ENCODE assay signal across 10 cellular contexts in the genomic region with DNA sequence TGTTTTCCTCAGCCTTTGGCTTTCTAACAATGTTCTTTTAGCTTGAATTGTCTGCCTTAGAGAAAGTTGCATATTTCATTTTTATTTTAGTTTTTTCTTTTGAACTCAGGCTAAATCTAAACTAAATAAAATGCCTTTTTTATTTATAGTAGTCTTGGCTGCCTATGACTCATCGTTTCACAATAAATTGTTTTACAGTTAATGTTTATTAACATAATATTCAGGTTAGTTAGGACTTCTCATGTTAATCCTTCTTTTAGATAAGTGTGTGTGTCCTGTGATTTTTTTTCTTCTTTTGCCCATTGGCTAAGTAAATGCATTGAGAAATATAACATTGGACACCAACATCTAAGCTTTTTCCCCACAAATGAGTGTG. TPM values are rescaled to one million over a fixed set of nuclear protein-coding genes. Genes with fewer than 3 reads are reported as not detected.
A peak's percentile ranks its signal among the peaks of the same experiment; 100 is the strongest.
DNase-seq lines count a peak whose midpoint lies in the region; ATAC-seq, FAIRE-seq and TF ChIP-seq lines count a peak whose summit lies in the region.
"Had no signal": no experiment of that assay in that cellular context is flagged by ENCODE, and none has a peak within 500 bp of the region (broad histone marks: within the 10 kb centered on the region; RNA-seq: fewer than 3 reads in every experiment).

No MANE protein-coding gene starts in this region.

- H2BK120ac ChIP-seq in H1 (replicated peaks; ENCODE audit: low read depth, low read length), result no peak overlapping the region

- intact Hi-C loops in OCI-LY7 (cut with micrococcal nuclease; ENCODE audit: unreplicated experiment), result no loop called here
- intact Hi-C loops in pancreas (cut with DNase I), result no loop called here
- intact Hi-C loops in mucosa of descending colon (cut with DNase I, micrococcal nuclease), result no loop called here

- H2BK15ac ChIP-seq in H1 (ENCODE audit: low read length), result no peak overlapping the region

- no peaks in the 10 kb centered on the region for H3K79me1 ChIP-seq in H1 (ENCODE audit: low read depth, low read length)

- peak overlapping the region; percentile 88 for H3K4me2 ChIP-seq in OCI-LY7 (ENCODE audit: low read length)
- H3K4me2 ChIP-seq in H1 (ENCODE audit: insufficient read depth in 1 of 2, low read depth in 2 of 2, low read length in 2 of 2), result peak overlapping the region; percentile 71 to 72; a peak in 2 of 4 replicates

- POLR2A ChIA-PET in OCI-LY7 (lab: Charles Lee), result interaction anchor here (0.7 to 1.3 kb wide), 4 partner anchors 11 to 72 kb away, joined by 3 to 4 read pairs (median 4); no protein-coding TSS in a partner anchor
- POLR2A ChIA-PET in H1 (lab: Charles Lee; ENCODE audit: partially characterized antibody), result interaction anchor here (0.6 kb wide), 1 partner anchor 360 kb away, joined by 3 read pairs; no protein-coding TSS in a partner anchor

- peak; percentile 57 for FAIRE-seq in G401.6 (lab: Jason Lieb, UNC)
- FAIRE-seq in H1 (lab: Jason Lieb, UNC), result no peak
- peak; percentile 95 for FAIRE-seq in pancreas (lab: Jason Lieb, UNC)

- H3K27ac ChIP-seq in OCI-LY7 (ENCODE audit: low read depth, low read length, poor library complexity, severe bottlenecking), result peak overlapping the region; percentile 71
- H3K27ac ChIP-seq in H1 (ENCODE audit: low read depth, low read length), result no peak overlapping the region
- peak overlapping the region in 1 of 4 donors; percentile 84 for H3K27ac ChIP-seq in pancreas

- no peak overlapping the region for H2AK5ac ChIP-seq in H1 (ENCODE audit: low read depth, low read length)

- no peak for TF ChIP-seq EP300 in H1 (IDR thresholded peaks at IDR 0.05; ENCODE audit: borderline replicate concordance in 1 of 2, low read depth in 2 of 2, low read length in 2 of 2)

- H3K4me1 ChIP-seq in OCI-LY7 (ENCODE audit: insufficient read depth, low read length, poor library complexity, severe bottlenecking) (peaks cover 45% of the 10 kb centered on the region), H1 (replicated peaks in 1 of 4; ENCODE audit: control insufficient read depth in 3 of 4, insufficient read depth in 4 of 4, low read length in 3 of 4) (no peaks in the 10 kb centered on the region), pancreas (peaks cover 0 to 8% (median 0%) of the 10 kb centered on the region in 3 donors), mucosa of descending colon (ENCODE audit: low read depth) (peaks cover 2% of the 10 kb centered on the region)

- peaks cover 9% of the 10 kb centered on the region for H3K36me3 ChIP-seq in OCI-LY7 (ENCODE audit: insufficient read depth, low read length)
- H3K36me3 ChIP-seq in H1 (ENCODE audit: control insufficient read depth in 2 of 4, insufficient read depth in 4 of 4, low read length in 3 of 4), result no peaks in the 10 kb centered on the region
- H3K36me3 ChIP-seq in pancreas, result no peaks in the 10 kb centered on the region
- H3K36me3 ChIP-seq in mucosa of descending colon (ENCODE audit: low read depth), result no peaks in the 10 kb centered on the region

- no peak overlapping the region for H3K56ac ChIP-seq in H1 (replicated peaks; ENCODE audit: insufficient read length, low read depth, low read length)

- WGBS in H1 (ENCODE audit: extremely low coverage in 1 of 2, insufficient coverage in 1 of 2, insufficient read length in 1 of 2, insufficient replicate concordance in 2 of 2, low coverage in 1 of 2, low lambda C conversion rate in 2 of 2, missing lambda C conversion rate in 1 of 2), 2 experiments, result 100% methylated on average over 1 of the region's 1 CpG; no CpG with 5 or more reads in 1 of the 2 experiments
- 2 to 14% methylated on average over 1 of the region's 1 CpG for WGBS in pancreas, 2 donors

- H3K9ac ChIP-seq in H1 (replicated peaks in 1 of 4; ENCODE audit: extremely low read depth in 1 of 4, low read depth in 3 of 4, low read length in 3 of 4), result no peak overlapping the region

- no peak for TF ChIP-seq POLR2A in H1 (IDR thresholded peaks at IDR 0.05; ENCODE audit: control extremely low read depth in 1 of 2, low read depth in 2 of 2, low read length in 2 of 2)

- TF ChIP-seq CTCF in OCI-LY7 (conservative IDR thresholded peaks at IDR 0.05; ENCODE audit: low read length) (no peak), H1 (IDR thresholded peaks at IDR 0.05; ENCODE audit: control extremely low read depth in 1 of 3, insufficient read depth in 1 of 3, low read depth in 1 of 3, low read length in 3 of 3) (no peak), pancreas (IDR thresholded peaks at IDR 0.05) (no peak), mucosa of descending colon (IDR thresholded peaks at IDR 0.05) (no peak)

- H4K5ac ChIP-seq in H1 (ENCODE audit: insufficient read length, low read depth, low read length), result no peak overlapping the region

- no peak overlapping the region for H4K8ac ChIP-seq in H1 (ENCODE audit: extremely low read depth, insufficient read depth, low read length)

- H3K4me3 ChIP-seq in OCI-LY7 (ENCODE audit: low read depth, low read length, poor library complexity, severe bottlenecking) (peak overlapping the region; percentile 90), H1 (ENCODE audit: extremely low read depth in 1 of 4, insufficient read depth in 2 of 4, low read depth in 3 of 4, low read length in 4 of 4) (peak overlapping the region in 2 of 4 experiments; percentile 94; a peak in 4 of 8 replicates), pancreas (peak overlapping the region in 1 of 4 donors; percentile 59), mucosa of descending colon (no peak overlapping the region)

- no peak overlapping the region for H4K91ac ChIP-seq in H1 (replicated peaks; ENCODE audit: insufficient read length, low read length)

- H2BK12ac ChIP-seq in H1 (ENCODE audit: low read depth, low read length), result no peak overlapping the region

- H3K9me2 ChIP-seq in OCI-LY7 (ENCODE audit: insufficient read depth, low read length), result no peaks in the 10 kb centered on the region

- H3K23ac ChIP-seq in H1 (ENCODE audit: insufficient read length), result no peak overlapping the region

- ATAC-seq in pancreas, result no peak
- ATAC-seq in esophagus mucosa, result no peak
- no peak for ATAC-seq in mucosa of descending colon
- ATAC-seq in GM21619 (IDR thresholded peaks at IDR 0.05; ENCODE audit: unreplicated experiment), result no peak

- no peak overlapping the region for H2BK20ac ChIP-seq in H1 (ENCODE audit: low read length)

- H4K20me1 ChIP-seq in OCI-LY7 (ENCODE audit: insufficient read depth, low read length) (peaks cover 7% of the 10 kb centered on the region; the same call in 1 of the 2 replicates), H1 (replicated peaks in 1 of 2; ENCODE audit: control insufficient read depth in 1 of 2, insufficient read depth in 2 of 2, low read length in 2 of 2) (no peaks in the 10 kb centered on the region)

- H3K14ac ChIP-seq in H1 (ENCODE audit: insufficient read length), result no peak overlapping the region

- H3K79me2 ChIP-seq in OCI-LY7 (ENCODE audit: insufficient read depth, low read depth, low read length) (peaks cover 63% of the 10 kb centered on the region), H1 (ENCODE audit: control insufficient read depth in 1 of 2, insufficient read depth in 2 of 2, low read length in 2 of 2) (peaks cover 0 to 21% of the 10 kb centered on the region in 2 experiments; a peak in 2 of 4 replicates)

- H3K27me3 ChIP-seq in H1 (replicated peaks in 1 of 4; ENCODE audit: control insufficient read depth in 3 of 4, extremely low read depth in 1 of 4, insufficient read depth in 3 of 4, low read length in 3 of 4) (no peaks in the 10 kb centered on the region), pancreas (peaks cover 0 to 6% (median 0%) of the 10 kb centered on the region in 4 donors)

- no peak overlapping the region for H2BK5ac ChIP-seq in H1 (ENCODE audit: low read depth, low read length)

- H3K23me2 ChIP-seq in H1 (ENCODE audit: low read depth, low read length), result no peaks in the 10 kb centered on the region; the same call in 1 of the 2 replicates

- no peak overlapping the region for H3K18ac ChIP-seq in H1 (ENCODE audit: extremely low read depth, low read length)

- H3K4ac ChIP-seq in H1 (replicated peaks; ENCODE audit: insufficient read length, low read depth, low read length), result no peak overlapping the region

- CTCF ChIA-PET in OCI-LY7 (lab: Charles Lee; ENCODE audit: unreplicated experiment) (no interaction called here), H1 (lab: Charles Lee; ENCODE audit: partially characterized antibody) (interaction anchor here (0.9 kb wide), 1 partner anchor 41 kb away, joined by 3 read pairs; no protein-coding TSS in a partner anchor)

- no peak overlapping the region for H2AFZ ChIP-seq in OCI-LY7 (ENCODE audit: low read length)
- H2AFZ ChIP-seq in H1 (ENCODE audit: low read length), result no peak overlapping the region

- DNase-seq in OCI-LY7 (ENCODE audit: low spot score) (no peak), H1 (ENCODE audit: low read depth in 1 of 2, low spot score in 2 of 2) (no peak), pancreas (no peak), mucosa of descending colon (no peak), NOMO-1 treated with DMSO at 0.1 percent for 48 hours (lab: John Stamatoyannopoulos, UW; ENCODE audit: unreplicated experiment) (no peak)
- DNase-seq: NCI-H1417 treated with DMSO at 0.1 percent for 48 hours, occipital lobe had no signal

- H3K9me3 ChIP-seq in OCI-LY7 (ENCODE audit: low read length) (no peaks in the 10 kb centered on the region), H1 (ENCODE audit: insufficient read depth in 2 of 2, low read depth in 1 of 2, low read length in 1 of 2) (no peaks in the 10 kb centered on the region), pancreas (no peaks in the 10 kb centered on the region), mucosa of descending colon (no peaks in the 10 kb centered on the region)

- no TSS peak for BruUV-seq in OCI-LY7 (replicated peaks; lab: Mats Ljungman, UMichigan)

- TF ChIP-seq RAD21 in H1 (IDR thresholded peaks at IDR 0.05 in 1 of 2, conservative IDR thresholded peaks at IDR 0.05 in 1 of 2; ENCODE audit: low read depth in 2 of 2, low read length in 2 of 2), result no peak

TF ChIP-seq in H1, 55 proteins besides CTCF, POLR2A, EP300 and RAD21:
- TF ChIP-seq SP4 (IDR thresholded peaks at IDR 0.05; ENCODE audit: low read length), result no peak

RNA-seq across cellular contexts. Expression of gene RP2, which starts 1.6 kb away (rescaled TPM):
- total RNA-seq in OCI-LY7 (2014; rRNA removed; shearing (Covaris generic)), result 12.0 and 12.7 TPM in 2 replicates
- total RNA-seq in OCI-LY7 (2022) (14.4 and 15.4 TPM in 2 replicates), pancreas (1 to 10 TPM; 1.8 to 6.0 (median 2.3) TPM), esophagus mucosa (8.4 TPM), mucosa of descending colon (10 to 100 TPM; 12.1 to 16.9 (median 13.8) TPM)
- 6.1 and 6.9 TPM in 2 replicates for total RNA-seq in H1 (2021; fragmentation: NEBNext Ultra II Directional; extraction: Animal tissue kit (Norgen Biotek cat#: 25700))
- polyA plus RNA-seq in H1 (2011; rRNA removed) (1.8 and 2.2 TPM in 2 replicates), pancreas (1 to 10 TPM; 1.4 to 2.5 TPM)
- polyA plus RNA-seq in H1 (2011; cell fraction: cytosol; rRNA removed), result 3.2 TPM
- 1.2 TPM for polyA plus RNA-seq in H1 (2011; cell fraction: nucleus; rRNA removed)
- polyA plus RNA-seq in H1 (2012, experiment 1 of 2), result 2.5 to 5.4 TPM (median 3.4 TPM) in 4 replicates
- 0.83 TPM for polyA plus RNA-seq in H1 (2012, experiment 2 of 2)
- 3.6 TPM for polyA plus RNA-seq in H1 (2013, experiment 1 of 2)
- 3.7 TPM for polyA plus RNA-seq in H1 (2013, experiment 2 of 2)
- polyA minus RNA-seq in H1 (2011; rRNA and poly(A)+ RNA removed), result 3.3 and 5.3 TPM in 2 replicates
- polyA minus RNA-seq in H1 (2011; cell fraction: cytosol; rRNA and poly(A)+ RNA removed), result 2.0 TPM
- polyA minus RNA-seq in H1 (2011; cell fraction: nucleus; rRNA and poly(A)+ RNA removed), result 2.1 TPM
